Comparison of ENCODE assay signal across 23 cellular contexts in genomic region chr4:124933521-124933920, GRCh38.
"Had no signal": no experiment of that assay in that cellular context is flagged by ENCODE, and none has a peak within 500 bp of the region (broad histone marks: within the 10 kb centered on the region; RNA-seq: fewer than 3 reads in every experiment).

No MANE protein-coding gene starts in this region.

- DNase-seq: colonic mucosa; dermis blood vessel endothelial cell; effector memory CD4-positive, alpha-beta T cell; erythroblast; esophagus squamous epithelium; left ventricle myocardium superior; naive thymus-derived CD4-positive, alpha-beta T cell; nucleus accumbens; ovary; posterior cingulate gyrus; psoas muscle; right cardiac atrium; sigmoid colon; stimulated activated CD4-positive, alpha-beta T cell treated with anti-CD3 and anti-CD28 coated beads, Interleukin-2, amount 100 ng/mL, for 24 hours; stimulated activated CD4-positive, alpha-beta T cell treated with anti-CD3 and anti-CD28 coated beads, Interleukin-4, amount 100 ng/mL, for 24 hours; stimulated activated naive CD4-positive, alpha-beta T cell treated with Interleukin-2 at 50 U/mL for 16 hours; stomach; thyroid gland had no signal

- H3K27ac ChIP-seq: colonic mucosa, esophagus squamous epithelium, ovary, psoas muscle, sigmoid colon, stomach, thyroid gland had no signal

- H3K9me3 ChIP-seq: colonic mucosa, esophagus squamous epithelium, ovary, psoas muscle, sigmoid colon, stomach, thyroid gland had no signal

- H3K27me3 Mint-ChIP-seq: memory B cell; naive thymus-derived CD4-positive, alpha-beta T cell; type B pancreatic cell had no signal

- H3K27ac Mint-ChIP-seq: memory B cell; naive thymus-derived CD4-positive, alpha-beta T cell; nephron; stimulated activated effector memory CD8-positive, alpha-beta T cell treated with anti-CD3 and anti-CD28 coated beads, Interleukin-12 subunit alpha, Interleukin-12 subunit beta, amount 100 ng/mL, for 72 hours; type B pancreatic cell had no signal

- H3K36me3 Mint-ChIP-seq: memory B cell; naive thymus-derived CD4-positive, alpha-beta T cell; stimulated activated effector memory CD8-positive, alpha-beta T cell treated with anti-CD3 and anti-CD28 coated beads, Interleukin-12 subunit alpha, Interleukin-12 subunit beta, amount 100 ng/mL, for 72 hours; type B pancreatic cell had no signal

- ATAC-seq: left ventricle myocardium superior; naive thymus-derived CD4-positive, alpha-beta T cell; psoas muscle; right cardiac atrium; stimulated activated effector memory CD8-positive, alpha-beta T cell treated with anti-CD3 and anti-CD28 coated beads, Interleukin-12 subunit alpha, Interleukin-12 subunit beta, amount 100 ng/mL, for 72 hours had no signal

- H3K36me3 ChIP-seq: colonic mucosa, esophagus squamous epithelium, ovary, sigmoid colon, stomach, thyroid gland had no signal

- H3K4me1 ChIP-seq: colonic mucosa had no signal

- H3K4me3 ChIP-seq: colonic mucosa, esophagus squamous epithelium, lung, ovary, psoas muscle, sigmoid colon, stomach, thyroid gland had no signal

- H3K4me1 Mint-ChIP-seq: memory B cell; naive thymus-derived CD4-positive, alpha-beta T cell; stimulated activated effector memory CD8-positive, alpha-beta T cell treated with anti-CD3 and anti-CD28 coated beads, Interleukin-12 subunit alpha, Interleukin-12 subunit beta, amount 100 ng/mL, for 72 hours had no signal

- H3K9me3 Mint-ChIP-seq: nephron had no signal

- H3K4me3 Mint-ChIP-seq: memory B cell; naive thymus-derived CD4-positive, alpha-beta T cell; nephron; stimulated activated effector memory CD8-positive, alpha-beta T cell treated with anti-CD3 and anti-CD28 coated beads, Interleukin-12 subunit alpha, Interleukin-12 subunit beta, amount 100 ng/mL, for 72 hours; type B pancreatic cell had no signal

- H3K27me3 ChIP-seq: colonic mucosa, esophagus squamous epithelium, ovary, sigmoid colon, stomach, thyroid gland had no signal
